ENCODE assay signal across 13 cellular contexts in the genomic region with DNA sequence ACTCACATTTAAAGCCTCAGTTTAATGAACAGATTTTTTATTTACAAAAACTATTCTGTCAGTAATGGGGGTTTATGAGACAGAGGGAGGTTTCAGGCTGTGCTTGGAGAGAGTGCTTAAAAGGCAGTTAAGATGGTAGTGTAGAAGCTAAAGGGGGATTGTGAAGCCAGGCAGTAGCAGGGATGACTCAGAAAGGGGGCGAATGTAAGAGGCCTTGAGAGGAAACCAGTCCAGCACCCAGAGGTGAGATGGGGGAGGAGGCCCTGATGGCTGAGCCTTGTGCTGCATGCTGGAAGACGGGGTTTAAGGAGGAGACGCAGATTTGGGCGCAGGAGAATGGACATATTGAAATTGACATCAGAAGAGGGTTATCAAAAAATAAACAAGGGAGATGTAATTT. TPM values are rescaled to one million over a fixed set of nuclear protein-coding genes. Genes with fewer than 3 reads are reported as not detected.
DNase-seq lines count a peak whose midpoint lies in the region; ATAC-seq, FAIRE-seq and TF ChIP-seq lines count a peak whose summit lies in the region.
"Had no signal": no experiment of that assay in that cellular context is flagged by ENCODE, and none has a peak within 500 bp of the region (broad histone marks: within the 10 kb centered on the region; RNA-seq: fewer than 3 reads in every experiment).

No MANE protein-coding gene starts in this region.

- FAIRE-seq in GM12891 (lab: Jason Lieb, UNC), result no peak

- H3K4me1 Mint-ChIP-seq in activated T-cell treated with anti-CD3 and anti-CD28 coated beads, Interleukin-2, amount 50 U/mL, for 24 hours (ENCODE audit: low read depth), result peaks cover 43% of the 10 kb centered on the region
- peaks cover 22% of the 10 kb centered on the region for H3K4me1 Mint-ChIP-seq in T-helper 17 cell
- peaks cover 20% of the 10 kb centered on the region for H3K4me1 Mint-ChIP-seq in stimulated activated effector memory CD8-positive, alpha-beta T cell treated with anti-CD3 and anti-CD28 coated beads, Interleukin-12 subunit alpha, Interleukin-12 subunit beta, amount 100 ng/mL, for 72 hours

- H3K9me3 Mint-ChIP-seq in activated T-cell treated with anti-CD3 and anti-CD28 coated beads, Interleukin-2, amount 50 U/mL, for 24 hours, result no peaks in the 10 kb centered on the region
- no peaks in the 10 kb centered on the region for H3K9me3 Mint-ChIP-seq in stimulated activated effector memory CD8-positive, alpha-beta T cell treated with anti-CD3 and anti-CD28 coated beads, Interleukin-12 subunit alpha, Interleukin-12 subunit beta, amount 100 ng/mL, for 72 hours

- H3K27ac Mint-ChIP-seq in activated T-cell treated with anti-CD3 and anti-CD28 coated beads, Interleukin-2, amount 50 U/mL, for 24 hours, result peak overlapping the region; percentile 60
- peak overlapping the region; percentile 16 for H3K27ac Mint-ChIP-seq in T-helper 17 cell
- peak overlapping the region; percentile 11 for H3K27ac Mint-ChIP-seq in stimulated activated effector memory CD8-positive, alpha-beta T cell treated with anti-CD3 and anti-CD28 coated beads, Interleukin-12 subunit alpha, Interleukin-12 subunit beta, amount 100 ng/mL, for 72 hours

- H3K4me3 Mint-ChIP-seq in activated T-cell treated with anti-CD3 and anti-CD28 coated beads, Interleukin-2, amount 50 U/mL, for 24 hours, result no peak overlapping the region
- H3K4me3 Mint-ChIP-seq in T-helper 17 cell, result no peak overlapping the region
- H3K4me3 Mint-ChIP-seq in stimulated activated effector memory CD8-positive, alpha-beta T cell treated with anti-CD3 and anti-CD28 coated beads, Interleukin-12 subunit alpha, Interleukin-12 subunit beta, amount 100 ng/mL, for 72 hours, result no peak overlapping the region

- no peaks in the 10 kb centered on the region for H3K36me3 Mint-ChIP-seq in activated T-cell treated with anti-CD3 and anti-CD28 coated beads, Interleukin-2, amount 50 U/mL, for 24 hours (ENCODE audit: low read depth)
- H3K36me3 Mint-ChIP-seq in T-helper 17 cell (ENCODE audit: low read depth), result no peaks in the 10 kb centered on the region
- H3K36me3 Mint-ChIP-seq in stimulated activated effector memory CD8-positive, alpha-beta T cell treated with anti-CD3 and anti-CD28 coated beads, Interleukin-12 subunit alpha, Interleukin-12 subunit beta, amount 100 ng/mL, for 72 hours, result no peaks in the 10 kb centered on the region

- no peak for TF ChIP-seq CTCF in fibroblast of mammary gland (conservative IDR thresholded peaks at IDR 0.05; ENCODE audit: control insufficient read depth, insufficient read depth, low read depth, low read length)

- no peak overlapping the region for H3K4me3 ChIP-seq in fibroblast of mammary gland (ENCODE audit: control insufficient read depth, low read depth, low read length)

- no peaks in the 10 kb centered on the region for H3K27me3 Mint-ChIP-seq in activated T-cell treated with anti-CD3 and anti-CD28 coated beads, Interleukin-2, amount 50 U/mL, for 24 hours
- no peaks in the 10 kb centered on the region for H3K27me3 Mint-ChIP-seq in T-helper 17 cell

- no peak for DNase-seq in activated T-cell treated with anti-CD3 and anti-CD28 coated beads, Interleukin-2, amount 50 U/mL, for 24 hours
- DNase-seq in activated T-cell treated with anti-CD3 and anti-CD28 coated beads for 4 hours (no peak), T-helper 17 cell (no peak), fibroblast of mammary gland (ENCODE audit: low read depth) (peak; percentile 14), GM12891 (ENCODE audit: insufficient read length, low spot score) (no peak), NCI-H1436 (lab: John Stamatoyannopoulos, UW) (no peak)
- peak in 1 of 2 donors; percentile 57 for DNase-seq in stimulated activated effector memory CD8-positive, alpha-beta T cell treated with anti-CD3 and anti-CD28 coated beads, Interleukin-12 subunit alpha, Interleukin-12 subunit beta, amount 100 ng/mL, for 72 hours (ENCODE audit: low spot score in 2 of 2)
- DNase-seq: head of caudate nucleus, left ventricle myocardium superior, NCI-H1105, NCI-H524 treated with DMSO at 0.1 percent for 48 hours, Right ventricle myocardium superior had no signal

- no peak for TF ChIP-seq POLR2A in GM12891 (IDR thresholded peaks at IDR 0.05; ENCODE audit: low read depth, low read length)

- H3K9me3 ChIP-seq in T-helper 17 cell (ENCODE audit: control insufficient read depth, low read length, poor library complexity, severe bottlenecking), result no peaks in the 10 kb centered on the region

- ATAC-seq in T-helper 17 cell (no peak), HG03342 (IDR thresholded peaks at IDR 0.05; ENCODE audit: unreplicated experiment) (no peak)
- peak; percentile 82 for ATAC-seq in stimulated activated effector memory CD8-positive, alpha-beta T cell treated with anti-CD3 and anti-CD28 coated beads, Interleukin-12 subunit alpha, Interleukin-12 subunit beta, amount 100 ng/mL, for 72 hours
- ATAC-seq: left ventricle myocardium superior had no signal

TF ChIP-seq in GM12891, 5 proteins besides CTCF, POLR2A, EP300 and RAD21:
- no peak for TF ChIP-seq POLR2AphosphoS5 (IDR thresholded peaks at IDR 0.05; ENCODE audit: low read depth, low read length)
- TF ChIP-seq TAF1 (IDR thresholded peaks at IDR 0.05; ENCODE audit: low read depth, low read length), result no peak
- no peak for TF ChIP-seq PAX5 (IDR thresholded peaks at IDR 0.05; ENCODE audit: insufficient read depth, low read length, severe bottlenecking)
- TF ChIP-seq SPI1 (IDR thresholded peaks at IDR 0.05; ENCODE audit: low read depth, low read length), result no peak
- no peak for TF ChIP-seq POU2F2 (IDR thresholded peaks at IDR 0.05; ENCODE audit: low read depth, low read length)

RNA-seq across cellular contexts. Expression of gene SERPINB9, which starts 6.6 kb away (rescaled TPM):
- 10 to 100 TPM; 32.9 to 37.7 TPM for total RNA-seq in T-helper 17 cell
- 5.6 TPM for polyA plus RNA-seq in GM12891 (2012; ENCODE audit: low read depth, missing spikeins)
